1 cellular context compared by ENCODE assay signal in genomic region chr19:18985257-18985656, GRCh38.
TF ChIP-seq lines count a peak whose summit lies in the region.

No MANE protein-coding gene starts in this region.

TF ChIP-seq in H1, 55 proteins besides CTCF, POLR2A, EP300 and RAD21:
- TF ChIP-seq KDM4A (IDR thresholded peaks at IDR 0.05; ENCODE audit: low read depth, low read length, severe bottlenecking) (no peak), NANOG (IDR thresholded peaks at IDR 0.05; ENCODE audit: insufficient read depth, low read depth, low read length, poor library complexity, severe bottlenecking) (no peak), JUND (IDR thresholded peaks at IDR 0.05; ENCODE audit: low read length) (no peak), MAX (IDR thresholded peaks at IDR 0.05) (no peak), CTBP2 (IDR thresholded peaks at IDR 0.05; ENCODE audit: borderline replicate concordance, insufficient read depth, insufficient read length, low read length) (no peak), CHD7 (IDR thresholded peaks at IDR 0.05; ENCODE audit: insufficient replicate concordance, low read length) (no peak), RFX5 (IDR thresholded peaks at IDR 0.05; ENCODE audit: borderline replicate concordance, low read depth, low read length) (no peak), SP1 (IDR thresholded peaks at IDR 0.05; ENCODE audit: low read depth, low read length) (no peak)
